ENCODE assay signal across 1 cellular context in the genomic region with DNA sequence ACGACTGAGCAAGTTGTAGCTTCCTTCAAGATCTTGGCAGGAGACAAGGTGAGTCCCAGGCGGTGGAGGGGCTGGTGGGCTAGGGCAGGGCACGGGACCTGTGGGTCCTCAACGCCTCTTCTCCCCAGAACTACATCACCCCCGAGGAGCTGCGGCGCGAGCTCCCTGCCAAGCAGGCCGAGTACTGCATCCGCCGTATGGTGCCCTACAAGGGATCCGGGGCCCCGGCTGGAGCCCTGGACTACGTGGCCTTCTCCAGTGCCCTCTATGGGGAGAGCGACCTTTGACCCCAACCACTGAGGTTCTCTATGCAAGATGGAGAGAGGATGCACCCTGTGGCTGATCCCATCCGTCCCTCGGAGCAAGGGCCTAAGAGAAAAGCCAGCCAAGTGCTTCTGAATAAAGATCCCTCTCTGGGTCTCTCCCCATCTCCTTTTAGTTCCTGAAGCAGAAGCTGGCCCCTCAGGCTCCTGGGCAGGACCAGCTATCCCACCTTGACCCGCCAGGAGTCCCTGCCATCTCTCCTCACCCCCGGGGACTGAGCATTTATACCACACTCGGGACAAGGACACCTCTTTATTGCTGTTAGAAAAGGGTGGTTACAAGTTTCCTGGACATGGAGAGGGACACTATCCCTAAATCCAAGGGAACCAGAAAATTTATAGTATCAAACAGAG.
TF ChIP-seq lines count a peak whose summit lies in the region.

No MANE protein-coding gene starts in this region.

TF ChIP-seq in IMR-90, 13 proteins besides CTCF, POLR2A, EP300 and RAD21:
- TF ChIP-seq, protein P1, sequence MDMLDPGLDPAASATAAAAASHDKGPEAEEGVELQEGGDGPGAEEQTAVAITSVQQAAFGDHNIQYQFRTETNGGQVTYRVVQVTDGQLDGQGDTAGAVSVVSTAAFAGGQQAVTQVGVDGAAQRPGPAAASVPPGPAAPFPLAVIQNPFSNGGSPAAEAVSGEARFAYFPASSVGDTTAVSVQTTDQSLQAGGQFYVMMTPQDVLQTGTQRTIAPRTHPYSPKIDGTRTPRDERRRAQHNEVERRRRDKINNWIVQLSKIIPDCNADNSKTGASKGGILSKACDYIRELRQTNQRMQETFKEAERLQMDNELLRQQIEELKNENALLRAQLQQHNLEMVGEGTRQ (IDR thresholded peaks at IDR 0.05; ENCODE audit: low read depth, low read length), result no peak
- TF ChIP-seq FOS (IDR thresholded peaks at IDR 0.05; ENCODE audit: low read depth, low read length), result no peak
- TF ChIP-seq CHD1 (IDR thresholded peaks at IDR 0.05; ENCODE audit: low read depth, low read length), result no peak
